Comparison of ENCODE assay signal across 15 cellular contexts in the genomic region with DNA sequence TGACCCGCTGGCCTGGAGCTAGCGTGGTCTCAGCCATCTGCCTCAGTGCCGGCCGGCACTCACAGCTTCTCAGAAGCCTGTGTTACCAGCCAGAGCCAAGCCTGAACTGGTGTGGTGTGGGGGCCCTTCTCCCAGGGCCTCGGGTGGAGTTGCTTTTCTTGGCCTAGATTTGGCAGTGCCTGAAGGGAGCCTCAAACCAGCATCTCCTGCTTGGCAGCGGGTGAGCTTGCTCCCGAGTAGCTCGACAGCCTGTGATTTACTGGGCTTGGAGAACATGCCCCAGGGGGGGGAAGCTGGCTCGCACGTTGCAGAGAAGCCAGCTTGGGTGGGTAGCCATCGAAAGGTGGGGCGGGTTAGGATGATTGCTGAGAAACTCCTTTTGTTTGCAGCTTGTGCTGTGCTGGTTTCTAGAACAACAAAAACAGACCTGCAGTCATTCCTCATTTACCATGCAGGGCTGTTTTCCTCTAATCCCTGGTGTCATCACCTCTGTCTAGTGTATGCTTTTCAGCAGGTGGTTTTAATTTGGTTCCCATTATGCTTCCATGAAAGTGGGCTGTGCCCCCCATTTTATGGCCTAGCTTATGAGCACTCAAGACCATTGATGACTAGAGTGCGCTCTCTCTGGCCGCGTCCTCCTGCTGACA. TPM values are rescaled to one million over a fixed set of nuclear protein-coding genes. Genes with fewer than 3 reads are reported as not detected.
DNase-seq lines count a peak whose midpoint lies in the region; ATAC-seq and TF ChIP-seq lines count a peak whose summit lies in the region.
"Had no signal": no experiment of that assay in that cellular context is flagged by ENCODE, and none has a peak within 500 bp of the region (broad histone marks: within the 10 kb centered on the region; RNA-seq: fewer than 3 reads in every experiment).

No MANE protein-coding gene starts in this region.

- intact Hi-C loops in Right ventricle myocardium inferior (cut with DNase I) (no loop called here), cardiac septum (cut with DNase I) (no loop called here), lower lobe of right lung (cut with DNase I) (no loop called here)

- no peak overlapping the region for H2BK5ac ChIP-seq in mesenchymal stem cell (ENCODE audit: low read depth, low read length, poor library complexity, severe bottlenecking)

- no peak overlapping the region for H3K4ac ChIP-seq in mesenchymal stem cell (ENCODE audit: low read depth in 1 of 2, low read length in 2 of 2)

- peaks cover 38% of the 10 kb centered on the region for H3K36me3 Mint-ChIP-seq in stimulated activated memory B cell treated with anti-CD40 and anti-IgM and Interleukin-4, amounts not matched to agents 10 μg/mL and 1 μg/mL and 100 μg/mL, for 72 hours
- H3K36me3 Mint-ChIP-seq: naive B cell had no signal

- H3K4me3 ChIP-seq in mesenchymal stem cell (ENCODE audit: insufficient read depth in 1 of 2, low read depth in 1 of 2, low read length in 2 of 2) = no peak overlapping the region
- no peak overlapping the region for H3K4me3 ChIP-seq in lower lobe of right lung
- H3K4me3 ChIP-seq: A549 had no signal

- H3K79me1 ChIP-seq in mesenchymal stem cell (replicated peaks; ENCODE audit: low read length, poor library complexity, severe bottlenecking) = peaks cover 35% of the 10 kb centered on the region

- no peak overlapping the region for H3K27ac Mint-ChIP-seq in stimulated activated memory B cell treated with anti-CD40 and anti-IgM and Interleukin-4, amounts not matched to agents 10 μg/mL and 1 μg/mL and 100 μg/mL, for 72 hours

- TF ChIP-seq CTCF in lower lobe of right lung (IDR thresholded peaks at IDR 0.05) = no peak

- no peak overlapping the region for H3K14ac ChIP-seq in mesenchymal stem cell (ENCODE audit: low read length in 2 of 2)

- no peak overlapping the region for H4K8ac ChIP-seq in mesenchymal stem cell (ENCODE audit: low read length)

- H3K27me3 ChIP-seq in mesenchymal stem cell (ENCODE audit: control insufficient read depth in 1 of 2, insufficient read depth in 1 of 2, low read length in 2 of 2) (no peaks in the 10 kb centered on the region), lower lobe of right lung (ENCODE audit: low read depth) (no peaks in the 10 kb centered on the region)

- H2AFZ ChIP-seq in mesenchymal stem cell (ENCODE audit: low read depth, low read length) = no peak overlapping the region

- H4K91ac ChIP-seq in mesenchymal stem cell (ENCODE audit: low read length) = no peak overlapping the region

- peak; percentile 9 for ATAC-seq in Right ventricle myocardium inferior
- no peak for ATAC-seq in lower lobe of right lung
- ATAC-seq in stimulated activated memory B cell treated with anti-CD40 and anti-IgM and Interleukin-4, amounts not matched to agents 10 μg/mL and 1 μg/mL and 100 μg/mL, for 72 hours = no peak
- ATAC-seq: A549 had no signal

- no peak overlapping the region for H3K18ac ChIP-seq in mesenchymal stem cell (ENCODE audit: low read depth in 1 of 2, low read length in 2 of 2)

- H3K4me2 ChIP-seq in mesenchymal stem cell (ENCODE audit: low read length, poor library complexity, severe bottlenecking) = no peak overlapping the region
- H3K4me2 ChIP-seq: A549 had no signal

- no peak overlapping the region for H3K27ac ChIP-seq in mesenchymal stem cell (ENCODE audit: low read length, poor library complexity, severe bottlenecking)
- no peak overlapping the region for H3K27ac ChIP-seq in lower lobe of right lung
- H3K27ac ChIP-seq: A549 had no signal

- H3K9me3 Mint-ChIP-seq in stimulated activated memory B cell treated with anti-CD40 and anti-IgM and Interleukin-4, amounts not matched to agents 10 μg/mL and 1 μg/mL and 100 μg/mL, for 72 hours = no peaks in the 10 kb centered on the region
- H3K9me3 Mint-ChIP-seq: naive B cell had no signal

- H3K9me3 ChIP-seq in mesenchymal stem cell (ENCODE audit: control insufficient read depth, low read length) = no peaks in the 10 kb centered on the region
- no peaks in the 10 kb centered on the region for H3K9me3 ChIP-seq in lower lobe of right lung
- H3K9me3 ChIP-seq: A549 had no signal

- no peak overlapping the region for H2BK15ac ChIP-seq in mesenchymal stem cell (ENCODE audit: low read depth, poor library complexity, severe bottlenecking)

- no peak overlapping the region for H2AK5ac ChIP-seq in mesenchymal stem cell (ENCODE audit: low read length, severe bottlenecking)

- H3K36me3 ChIP-seq in mesenchymal stem cell (ENCODE audit: control insufficient read depth in 1 of 2, insufficient read depth in 2 of 2, low read depth in 1 of 2, low read length in 2 of 2) (peaks cover 9 to 27% of the 10 kb centered on the region in 2 experiments), lower lobe of right lung (peaks cover 19% of the 10 kb centered on the region)

- no peak overlapping the region for H2BK120ac ChIP-seq in mesenchymal stem cell (ENCODE audit: low read depth, low read length)

- no peaks in the 10 kb centered on the region for H3K4me1 Mint-ChIP-seq in stimulated activated memory B cell treated with anti-CD40 and anti-IgM and Interleukin-4, amounts not matched to agents 10 μg/mL and 1 μg/mL and 100 μg/mL, for 72 hours

- no peak overlapping the region for H2BK12ac ChIP-seq in mesenchymal stem cell (ENCODE audit: low read length in 2 of 2)

- peaks cover 23% of the 10 kb centered on the region for H3K4me1 ChIP-seq in mesenchymal stem cell (ENCODE audit: control insufficient read depth, insufficient read depth, low read depth, low read length)
- peaks cover 10% of the 10 kb centered on the region for H3K4me1 ChIP-seq in lower lobe of right lung
- H3K4me1 ChIP-seq: A549 had no signal

- no peak overlapping the region for H3K4me3 Mint-ChIP-seq in stimulated activated memory B cell treated with anti-CD40 and anti-IgM and Interleukin-4, amounts not matched to agents 10 μg/mL and 1 μg/mL and 100 μg/mL, for 72 hours
- H3K4me3 Mint-ChIP-seq: naive B cell had no signal

- no peak overlapping the region for H3K23ac ChIP-seq in mesenchymal stem cell (ENCODE audit: low read length in 2 of 2)

- 87% methylated on average over 14 of the region's 15 CpGs for WGBS in mesenchymal stem cell

- no peaks in the 10 kb centered on the region for H3K27me3 Mint-ChIP-seq in stimulated activated memory B cell treated with anti-CD40 and anti-IgM and Interleukin-4, amounts not matched to agents 10 μg/mL and 1 μg/mL and 100 μg/mL, for 72 hours
- H3K27me3 Mint-ChIP-seq: naive B cell had no signal

- DNase-seq in Right ventricle myocardium inferior (ENCODE audit: missing footprints) = peak; percentile 43
- DNase-seq in cardiac septum (ENCODE audit: low spot score) = no peak
- peak; percentile 63 for DNase-seq in astrocyte of the hippocampus (ENCODE audit: low read depth, low spot score)
- no peak for DNase-seq in mesenchymal stem cell
- DNase-seq in ureter (ENCODE audit: low spot score) = peak; percentile 63
- no peak for DNase-seq in activated CD4-positive, CD25-positive, alpha-beta regulatory T cell (lab: John Stamatoyannopoulos, UW)
- no peak for DNase-seq in lower lobe of right lung
- DNase-seq: Calu3, glutamatergic neuron, naive B cell, NCI-H1105 treated with DMSO at 0.1 percent for 48 hours, trophoblast cell had no signal

- H3K9ac ChIP-seq in mesenchymal stem cell (ENCODE audit: low read length) = peak overlapping the region; percentile 8

RNA-seq across cellular contexts. Expression of gene TBCD, which starts 42.2 kb away (rescaled TPM):
- total RNA-seq in Right ventricle myocardium inferior = 43.4 TPM
- 67.3 TPM for total RNA-seq in cardiac septum
- polyA plus RNA-seq in mesenchymal stem cell (2013, experiment 1 of 2) = 21.3 TPM
- polyA plus RNA-seq in mesenchymal stem cell (2013, experiment 2 of 2) = 19.9 TPM
- total RNA-seq in ureter = 122 TPM
- total RNA-seq in lower lobe of right lung = 84.8 TPM

RNA-seq across cellular contexts. Expression of gene ZNF750, which starts 45.7 kb away (rescaled TPM):
- total RNA-seq in Right ventricle myocardium inferior (not detected), cardiac septum (not detected), ureter (19.3 TPM), lower lobe of right lung (4.7 TPM)
- not detected for polyA plus RNA-seq in mesenchymal stem cell (2013, experiment 1 of 2)
- polyA plus RNA-seq in mesenchymal stem cell (2013, experiment 2 of 2) = not detected
- total RNA-seq: Calu3, IMR-90 had no signal
- polyA plus RNA-seq: A549, IMR-90 had no signal

RNA-seq across cellular contexts. Expression of gene FN3K, which starts 58.7 kb away (rescaled TPM):
- total RNA-seq in Right ventricle myocardium inferior (78.3 TPM), cardiac septum (82.4 TPM), ureter (27.0 TPM), lower lobe of right lung (27.9 TPM)
- polyA plus RNA-seq in mesenchymal stem cell (2013, experiment 1 of 2) = 5.0 TPM
- polyA plus RNA-seq in mesenchymal stem cell (2013, experiment 2 of 2) = 5.7 TPM

Comparison
In these comparisons a context has a peak if more than half of its experiments do, and no peak if none do; other contexts are left out.
1. DNase-seq: peak in Right ventricle myocardium inferior (single experiment), astrocyte of the hippocampus (single experiment) and ureter (single experiment); none in cardiac septum (single experiment), mesenchymal stem cell (single experiment), activated CD4-positive, CD25-positive, alpha-beta regulatory T cell (0 of 4) and lower lobe of right lung (single experiment).